In the genomic region with DNA sequence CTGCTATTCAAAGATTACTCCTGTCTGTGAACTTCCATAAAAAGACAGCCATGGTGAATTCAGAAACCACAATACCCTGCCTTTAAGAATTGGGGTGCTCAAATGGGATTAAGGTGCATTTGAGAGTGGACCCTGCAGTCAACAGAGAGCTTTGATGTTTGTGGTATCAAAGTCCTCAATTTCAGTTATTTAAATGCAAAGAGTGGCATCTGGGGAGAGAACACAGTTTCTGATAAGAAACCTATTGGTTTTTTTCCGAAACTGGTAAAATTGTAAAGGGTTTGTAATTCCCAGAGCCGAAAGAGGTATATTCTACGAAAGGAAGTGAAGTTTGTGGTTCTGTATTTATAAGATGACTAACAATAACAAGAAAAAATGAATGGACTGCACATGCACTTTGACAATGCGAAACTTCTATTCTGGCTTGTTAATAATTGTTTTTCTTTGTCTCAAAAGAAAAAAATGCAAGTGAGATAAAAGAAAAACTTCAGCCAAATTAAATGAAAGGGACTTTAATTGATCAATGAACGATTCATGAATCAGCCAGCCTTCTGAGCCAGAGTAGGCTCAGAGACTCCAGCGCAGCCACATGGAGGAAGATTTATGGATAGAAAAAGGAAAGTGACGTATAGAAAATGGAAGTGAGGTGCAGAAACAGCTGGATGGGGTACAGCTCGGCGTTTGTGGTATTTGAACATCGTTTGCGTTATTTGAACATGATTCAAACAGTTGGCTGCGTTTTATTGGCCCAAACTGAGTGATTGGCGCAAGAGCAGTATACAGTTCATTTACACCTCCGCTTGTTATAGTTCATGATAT, we compare ENCODE assay signal across 11 cellular contexts.
DNase-seq lines count a peak whose midpoint lies in the region; ATAC-seq and TF ChIP-seq lines count a peak whose summit lies in the region.
"Had no signal": no experiment of that assay in that cellular context is flagged by ENCODE, and none has a peak within 500 bp of the region (broad histone marks: within the 10 kb centered on the region; RNA-seq: fewer than 3 reads in every experiment).

No MANE protein-coding gene starts in this region.

- CTCF ChIA-PET in PC-3 (lab: Charles Lee) = no interaction called here
- CTCF ChIA-PET in RWPE1 (lab: Yijun Ruan, JAX) = interaction anchor here (1.0 kb wide), 1 partner anchor 64 kb away, joined by 3 read pairs; no protein-coding TSS in a partner anchor

- H4K20me1 ChIP-seq in BLaER1 = no peaks in the 10 kb centered on the region
- H4K20me1 ChIP-seq in PC-3 (ENCODE audit: low read length) = no peaks in the 10 kb centered on the region

- intact Hi-C loops in PC-3 (cut with micrococcal nuclease) = no loop called here

- DNase-seq in GM06990 (ENCODE audit: extremely low read depth, insufficient read length) = peak; percentile 68
- DNase-seq in PC-3 = peak; percentile 44
- DNase-seq in effector memory CD8-positive, alpha-beta T cell = no peak
- DNase-seq in RWPE1 (ENCODE audit: low spot score) = no peak
- DNase-seq in upper lobe of left lung = no peak
- DNase-seq: Caco-2; mammary epithelial cell; stimulated activated CD4-positive, alpha-beta T cell treated with anti-CD3 and anti-CD28 coated beads, Interleukin-12 subunit alpha, Interleukin-12 subunit beta, amount 100 ng/mL, for 4 hours had no signal

- POLR2A ChIA-PET in PC-3 (lab: Charles Lee; ENCODE audit: unreplicated experiment) (no interaction called here), RWPE1 (lab: Yijun Ruan, JAX; ENCODE audit: low non-redundant PET) (no interaction called here)

- peaks cover 74% of the 10 kb centered on the region for H3K4me1 ChIP-seq in BLaER1
- peaks cover 64% of the 10 kb centered on the region for H3K4me1 ChIP-seq in PC-3 (ENCODE audit: insufficient read depth, low read length)
- H3K4me1 ChIP-seq in upper lobe of left lung = peaks cover 4 to 19% (median 13%) of the 10 kb centered on the region in 4 donors
- H3K4me1 ChIP-seq: Caco-2 had no signal

- no TSS peak for BruUV-seq in PC-3 (replicated peaks; lab: Mats Ljungman, UMichigan)

- H3F3A ChIP-seq in PC-3 (ENCODE audit: low read length, unreplicated experiment) = no peaks in the 10 kb centered on the region

- no peak for TF ChIP-seq POLR2A in upper lobe of left lung (IDR thresholded peaks at IDR 0.05)

- H3K27ac ChIP-seq in BLaER1 (no peak overlapping the region), PC-3 (ENCODE audit: low read length) (peak overlapping the region; percentile 63), RWPE1 (no peak overlapping the region), upper lobe of left lung (no peak overlapping the region)

- H3K9me2 ChIP-seq in PC-3 (replicated peaks; ENCODE audit: low read length) = no peaks in the 10 kb centered on the region

- H2AFZ ChIP-seq in PC-3 (ENCODE audit: low read length) = 0 out of 2 replicates have a peak overlapping the region, but pooled peaks have one; percentile 5

- H3K4me3 Mint-ChIP-seq in effector memory CD8-positive, alpha-beta T cell = peak overlapping the region; percentile 37 to 52

- peak overlapping the region; percentile 39 to 84 for H3K27ac Mint-ChIP-seq in effector memory CD8-positive, alpha-beta T cell

- H3K27me3 ChIP-seq in BLaER1 (no peaks in the 10 kb centered on the region), GM06990 (replicated peaks; ENCODE audit: control insufficient read depth, insufficient read depth, low read length) (no peaks in the 10 kb centered on the region), PC-3 (ENCODE audit: low read length) (no peaks in the 10 kb centered on the region), upper lobe of left lung (no peaks in the 10 kb centered on the region)

- H3K4me1 Mint-ChIP-seq in effector memory CD8-positive, alpha-beta T cell (ENCODE audit: low read depth in 2 of 2) = peaks cover 36 to 40% of the 10 kb centered on the region in 2 donors

- H3K4me3 ChIP-seq in BLaER1 (no peak overlapping the region), GM06990 (replicated peaks; ENCODE audit: low read depth, low read length) (no peak overlapping the region), PC-3 (ENCODE audit: low read length) (0 out of 2 replicates have a peak overlapping the region, but pooled peaks have one; percentile 8), upper lobe of left lung (no peak overlapping the region)

- H3K9ac ChIP-seq in BLaER1 (no peak overlapping the region), PC-3 (ENCODE audit: low read length) (peak overlapping the region; percentile 22; the same call in 1 of the 2 replicates)

- TF ChIP-seq CTCF in GM06990 (IDR thresholded peaks at IDR 0.05; ENCODE audit: insufficient read depth, low read length, poor library complexity, severe bottlenecking) (no peak), PC-3 (conservative IDR thresholded peaks at IDR 0.05; ENCODE audit: low read depth, low read length) (no peak), RWPE1 (conservative IDR thresholded peaks at IDR 0.05; ENCODE audit: low read depth) (no peak), upper lobe of left lung (IDR thresholded peaks at IDR 0.05) (no peak)

- ATAC-seq in PC-3 (no peak), HG03469 (IDR thresholded peaks at IDR 0.05; ENCODE audit: unreplicated experiment) (no peak), GM19023 (IDR thresholded peaks at IDR 0.05; ENCODE audit: unreplicated experiment) (no peak), upper lobe of left lung (ENCODE audit: low FRiP score in 2 of 2) (no peak)
- no peak for ATAC-seq in effector memory CD8-positive, alpha-beta T cell (replicated peaks)

- 71% methylated on average over 14 of the region's 14 CpGs for whole genome bisulfite sequencing in upper lobe of left lung, 2 donors

- no peak for TF ChIP-seq EP300 in upper lobe of left lung (IDR thresholded peaks at IDR 0.05)

- H3K9me3 Mint-ChIP-seq in effector memory CD8-positive, alpha-beta T cell = no peaks in the 10 kb centered on the region

- H3K9me3 ChIP-seq in BLaER1 (no peaks in the 10 kb centered on the region), PC-3 (ENCODE audit: low read length) (no peaks in the 10 kb centered on the region), upper lobe of left lung (no peaks in the 10 kb centered on the region)
- H3K9me3 ChIP-seq: Caco-2 had no signal

- no peaks in the 10 kb centered on the region for H3K36me3 ChIP-seq in BLaER1
- no peaks in the 10 kb centered on the region for H3K36me3 ChIP-seq in GM06990 (ENCODE audit: control insufficient read depth, insufficient read depth, low read length)
- no peaks in the 10 kb centered on the region for H3K36me3 ChIP-seq in PC-3 (ENCODE audit: low read depth, low read length)
- H3K36me3 ChIP-seq in upper lobe of left lung = no peaks in the 10 kb centered on the region

- H3K36me3 Mint-ChIP-seq in effector memory CD8-positive, alpha-beta T cell (ENCODE audit: insufficient read depth) = peaks cover 5% of the 10 kb centered on the region

- H3K79me2 ChIP-seq in PC-3 (ENCODE audit: low read length) = no peaks in the 10 kb centered on the region

- H3K4me2 ChIP-seq in BLaER1 (peak overlapping the region; percentile 71), PC-3 (ENCODE audit: low read length) (peak overlapping the region; percentile 48)

- H3K27me3 Mint-ChIP-seq in effector memory CD8-positive, alpha-beta T cell = peaks cover 0 to 8% of the 10 kb centered on the region in 2 donors

Comparison
In these comparisons a context has a peak if more than half of its experiments do, and no peak if none do; other contexts are left out.
1. DNase-seq: peak in GM06990 (single experiment) and PC-3 (single experiment); none in effector memory CD8-positive, alpha-beta T cell (0 of 3), RWPE1 (single experiment) and upper lobe of left lung (0 of 2).